8 cellular contexts compared by ENCODE assay signal in the genomic region with DNA sequence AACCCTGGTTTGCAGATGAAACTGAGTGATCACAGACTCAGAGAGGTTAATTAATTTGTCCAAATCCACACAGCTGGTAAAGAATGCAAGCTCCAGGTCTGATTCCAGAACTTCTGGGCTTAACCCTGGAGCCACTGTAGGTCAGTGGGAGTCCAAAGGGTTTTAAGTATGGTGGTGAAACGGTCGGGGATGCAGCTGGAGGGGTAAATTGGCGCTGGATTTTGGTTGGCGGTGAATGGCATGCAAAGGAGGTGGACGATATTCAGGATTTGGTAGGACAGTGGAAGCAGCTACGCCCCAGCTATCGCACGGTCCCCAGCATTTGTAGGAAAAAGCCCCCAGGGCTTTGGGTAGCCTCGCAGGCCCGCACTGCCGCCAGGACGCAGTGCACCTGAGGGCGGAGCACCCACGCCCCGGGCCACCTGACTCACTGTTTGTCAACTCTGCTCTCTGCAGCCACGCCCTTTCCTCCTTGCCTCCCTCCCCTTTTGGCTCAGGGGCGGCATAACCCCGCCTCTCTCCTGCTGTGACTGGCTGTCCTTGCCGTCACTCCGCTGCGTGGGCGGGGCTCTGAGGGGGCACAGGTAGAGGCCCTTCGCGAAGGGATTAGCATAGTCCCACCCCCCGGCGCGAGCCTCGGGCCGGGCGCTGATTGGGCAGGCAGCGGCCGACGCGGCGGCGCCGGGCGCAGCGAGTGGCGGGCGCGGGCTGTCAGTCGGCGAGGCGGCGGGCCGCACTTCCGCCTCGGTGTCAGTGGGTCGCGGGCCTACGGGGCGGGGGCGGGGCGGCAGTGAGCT. TPM values are rescaled to one million over a fixed set of nuclear protein-coding genes. Genes with fewer than 3 reads are reported as not detected.
DNase-seq lines count a peak whose midpoint lies in the region; ATAC-seq and TF ChIP-seq lines count a peak whose summit lies in the region.

A gene (plus strand): TSS at position 750 of the 797 bp plus-strand sequence. CDS start 17,664 bp downstream, outside the sequence.

- no peaks in the 10 kb centered on the region for H3K9me3 ChIP-seq in liver (ENCODE audit: control insufficient read depth in 4 of 4, low read length in 3 of 4)

- peak within 1 kb of the TSS; percentile 51 to 62 for H3K27ac ChIP-seq in liver (ENCODE audit: low read depth in 1 of 2, low read length in 2 of 2)

- no peaks in the 10 kb centered on the region for H3K27me3 ChIP-seq in liver (ENCODE audit: control insufficient read depth in 4 of 4, insufficient read depth in 4 of 4, low read length in 3 of 4)

- 3% methylated on average over 55 of the region's 55 CpGs for WGBS in liver

- H3K9ac ChIP-seq in liver (ENCODE audit: low read depth in 1 of 2, low read length in 2 of 2): peak within 1 kb of the TSS; percentile 62 to 73

- peak; percentile 98 for ATAC-seq in GM19395 (IDR thresholded peaks at IDR 0.05; ENCODE audit: unreplicated experiment)
- peak; percentile 97 for ATAC-seq in HG03565 (IDR thresholded peaks at IDR 0.05; ENCODE audit: unreplicated experiment)

- H3K4me3 ChIP-seq in liver (ENCODE audit: low read depth in 1 of 3, low read length in 3 of 3): peak within 1 kb of the TSS; percentile 53 to 94 (median 91)

- TF ChIP-seq CTCF in liver (IDR thresholded peaks at IDR 0.05; ENCODE audit: low read depth, low read length, missing input control): peak; percentile 3

- H3K36me3 ChIP-seq in liver (ENCODE audit: control insufficient read depth in 4 of 4, insufficient read depth in 3 of 4, low read depth in 1 of 4, low read length in 3 of 4): peaks cover 0 to 3% (median 0%) of the 10 kb centered on the region in 4 donors

- peak; percentile 85 to 99 (median 98) for DNase-seq in C1 segment of cervical spinal cord (lab: John Stamatoyannopoulos, UW)
- DNase-seq in NCI-H774 (lab: John Stamatoyannopoulos, UW): peak; percentile 96
- peak; percentile 100 for DNase-seq in activated CD4-positive, alpha-beta T cell treated with anti-CD3 and anti-CD28 coated beads, Interleukin-2, amount 50 U/mL, for 4 hours
- DNase-seq in dermis blood vessel endothelial cell: peak; percentile 98
- peak; percentile 100 for DNase-seq in stimulated activated CD4-positive, alpha-beta T cell treated with anti-CD3 and anti-CD28 coated beads, Interleukin-4, amount 100 ng/mL, for 24 hours

- TF ChIP-seq RAD21 in liver (IDR thresholded peaks at IDR 0.05): no peak

- H3K4me1 ChIP-seq in liver (ENCODE audit: control insufficient read depth in 4 of 4, insufficient read depth in 4 of 4, low read length in 3 of 4): peaks cover 11 to 23% (median 13%) of the 10 kb centered on the region in 4 donors

TF ChIP-seq in liver, 16 proteins besides CTCF, POLR2A, EP300 and RAD21:
- TF ChIP-seq GABPA (IDR thresholded peaks at IDR 0.05 in 1 of 2, conservative IDR thresholded peaks at IDR 0.05 in 1 of 2) (peak in 1 of 2 donors; percentile 81), RXRA (IDR thresholded peaks at IDR 0.05) (peak in 1 of 2 donors; percentile 64), EGR1 (IDR thresholded peaks at IDR 0.05; ENCODE audit: low read depth in 2 of 2) (peak; percentile 57 to 70), HNF4A (conservative IDR thresholded peaks at IDR 0.05) (no peak), SP1 (IDR thresholded peaks at IDR 0.05) (peak; percentile 88)

RNA-seq across cellular contexts. Expression of the gene that starts here (rescaled TPM):
- total RNA-seq in dermis blood vessel endothelial cell (28.9 and 35.7 TPM in 2 replicates), liver (10 to 100 TPM; 12.7 to 19.7 TPM)
- polyA plus RNA-seq in liver: 10 to 100 TPM in 1 of 2 donors, 1 to 10 TPM in 1; 9.9 to 11.9 TPM

Comparison
In these comparisons a context has a peak if more than half of its experiments do, and no peak if none do; other contexts are left out.
1. Peak in every context shown above with its lines: DNase-seq, ATAC-seq, H3K4me3 ChIP-seq and H3K27ac ChIP-seq.